11 cellular contexts compared by ENCODE assay signal in the genomic region with DNA sequence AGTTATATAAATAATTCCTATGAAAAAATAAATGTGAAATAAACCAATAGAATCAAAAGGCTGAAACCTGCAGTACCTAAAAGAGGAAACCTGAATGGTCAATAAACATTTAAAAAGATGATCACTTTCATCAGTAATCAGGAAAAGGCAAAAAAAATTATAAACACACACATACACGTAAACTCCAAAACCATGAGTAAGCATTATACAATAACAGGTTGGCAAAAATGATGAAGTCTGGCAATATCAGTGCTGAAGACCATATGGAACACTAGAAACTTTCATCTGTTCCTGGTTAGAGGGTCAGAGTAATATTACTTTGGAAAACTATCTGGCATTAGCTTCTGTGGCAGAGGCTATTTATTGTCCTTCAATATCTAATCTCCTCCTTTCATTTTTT. TPM values are rescaled to one million over a fixed set of nuclear protein-coding genes. Genes with fewer than 3 reads are reported as not detected.
"Had no signal": no experiment of that assay in that cellular context is flagged by ENCODE, and none has a peak within 500 bp of the region (broad histone marks: within the 10 kb centered on the region; RNA-seq: fewer than 3 reads in every experiment).

No MANE protein-coding gene starts in this region.

- H3K36me3 ChIP-seq: HAP-1 had no signal

- H3K9me3 ChIP-seq: HAP-1 had no signal

- H2AFZ ChIP-seq: GM23248 had no signal

- H3K27ac ChIP-seq: GM23248, HL-60 had no signal

- H3K4me1 ChIP-seq: HAP-1 had no signal

- DNase-seq: GM23248, GOT3, H7, HFFc6, KG1 had no signal

- H3K9ac ChIP-seq: GM23248 had no signal

- ATAC-seq: HCT116 had no signal

- H3K4me3 ChIP-seq: GM23248, HAP-1 had no signal

RNA-seq across cellular contexts. Expression of a gene that starts 38.5 kb away (rescaled TPM):
- total RNA-seq: GM23248, H4, HFFc6, HT1080 had no signal
- polyA plus RNA-seq: GM23248, IgD-negative memory B cell had no signal
